Comparison of ENCODE assay signal across 9 cellular contexts in genomic region chr4:115580901-115581300, GRCh38.
"Had no signal": no experiment of that assay in that cellular context is flagged by ENCODE, and none has a peak within 500 bp of the region (broad histone marks: within the 10 kb centered on the region; RNA-seq: fewer than 3 reads in every experiment).

No MANE protein-coding gene starts in this region.

- DNase-seq: IMR-90, Karpas-422, KBM-7, KG1 had no signal

- ATAC-seq: HepG2, K562 had no signal

- H3K4me3 ChIP-seq: K562 had no signal

- H3K4me2 ChIP-seq: KMS-11 had no signal

- H3K9ac ChIP-seq: KMS-11 had no signal

- FAIRE-seq: HepG2, HTR-8/SVneo, K562 had no signal

- H3K27ac ChIP-seq: HL-60, KMS-11 had no signal
